ENCODE assay signal across 14 cellular contexts in genomic region chr11:65538232-65538914, GRCh38. TPM values are rescaled to one million over a fixed set of nuclear protein-coding genes. Genes with fewer than 3 reads are reported as not detected.
DNase-seq lines count a peak whose midpoint lies in the region; ATAC-seq and TF ChIP-seq lines count a peak whose summit lies in the region.
"Had no signal": no experiment of that assay in that cellular context is flagged by ENCODE, and none has a peak within 500 bp of the region (broad histone marks: within the 10 kb centered on the region; RNA-seq: fewer than 3 reads in every experiment).

No MANE protein-coding gene starts in this region.

- H3K27ac Mint-ChIP-seq in activated T-cell treated with anti-CD3 and anti-CD28 coated beads, Interleukin-2, amount 50 U/mL, for 72 hours = no peak overlapping the region
- peak overlapping the region; percentile 85 for H3K27ac Mint-ChIP-seq in stimulated activated effector memory CD8-positive, alpha-beta T cell treated with anti-CD3 and anti-CD28 coated beads, Interleukin-12 subunit alpha, Interleukin-12 subunit beta, amount 100 ng/mL, for 72 hours
- H3K27ac Mint-ChIP-seq in chondrocyte (ENCODE audit: unreplicated experiment) = no peak overlapping the region
- H3K27ac Mint-ChIP-seq: activated naive CD4-positive, alpha-beta T cell treated with anti-CD3 and anti-CD28 coated beads for 36 hours had no signal

- H3K27me3 ChIP-seq in iPS-15b (ENCODE audit: control insufficient read depth, insufficient read depth, low read length) = peaks cover 20% of the 10 kb centered on the region

- peak overlapping the region; percentile 77 for H3K4me3 ChIP-seq in iPS-15b (ENCODE audit: low read depth, low read length)

- peaks cover 25% of the 10 kb centered on the region for H3K4me1 Mint-ChIP-seq in activated T-cell treated with anti-CD3 and anti-CD28 coated beads, Interleukin-2, amount 50 U/mL, for 72 hours (ENCODE audit: low read depth)
- peaks cover 26% of the 10 kb centered on the region for H3K4me1 Mint-ChIP-seq in stimulated activated effector memory CD8-positive, alpha-beta T cell treated with anti-CD3 and anti-CD28 coated beads, Interleukin-12 subunit alpha, Interleukin-12 subunit beta, amount 100 ng/mL, for 72 hours
- H3K4me1 Mint-ChIP-seq in chondrocyte (ENCODE audit: low read depth) = peaks cover 24% of the 10 kb centered on the region

- no peaks in the 10 kb centered on the region for H3K27me3 Mint-ChIP-seq in activated T-cell treated with anti-CD3 and anti-CD28 coated beads, Interleukin-2, amount 50 U/mL, for 72 hours (ENCODE audit: low read depth)
- H3K27me3 Mint-ChIP-seq in chondrocyte (ENCODE audit: low read depth) = no peaks in the 10 kb centered on the region

- no peak for DNase-seq in activated T-cell treated with anti-CD3 and anti-CD28 coated beads, Interleukin-2, amount 50 U/mL, for 72 hours
- no peak for DNase-seq in activated T-cell treated with anti-CD3 and anti-CD28 coated beads, Interleukin-2, amount 50 U/mL, for 1 hour
- DNase-seq in stimulated activated effector memory CD8-positive, alpha-beta T cell treated with anti-CD3 and anti-CD28 coated beads, Interleukin-12 subunit alpha, Interleukin-12 subunit beta, amount 100 ng/mL, for 72 hours (ENCODE audit: low spot score in 2 of 2) = no peak
- no peak for DNase-seq in chondrocyte (ENCODE audit: low spot score)
- no peak for DNase-seq in NCI-H2081 (lab: John Stamatoyannopoulos, UW)
- DNase-seq: activated CD4-positive, alpha-beta T cell treated with anti-CD3 and anti-CD28 coated beads, Interleukin-2, amount 50 U/mL, for 4 hours; activated naive CD4-positive, alpha-beta T cell treated with anti-CD3 and anti-CD28 coated beads for 36 hours; central memory CD4-positive, alpha-beta T cell; erythroblast; GOT3; occipital lobe had no signal

- no peaks in the 10 kb centered on the region for H3K9me3 Mint-ChIP-seq in activated T-cell treated with anti-CD3 and anti-CD28 coated beads, Interleukin-2, amount 50 U/mL, for 72 hours
- no peaks in the 10 kb centered on the region for H3K9me3 Mint-ChIP-seq in stimulated activated effector memory CD8-positive, alpha-beta T cell treated with anti-CD3 and anti-CD28 coated beads, Interleukin-12 subunit alpha, Interleukin-12 subunit beta, amount 100 ng/mL, for 72 hours
- no peaks in the 10 kb centered on the region for H3K9me3 Mint-ChIP-seq in chondrocyte (ENCODE audit: low read depth)
- H3K9me3 Mint-ChIP-seq: activated naive CD4-positive, alpha-beta T cell treated with anti-CD3 and anti-CD28 coated beads for 36 hours had no signal

- H3K9me3 ChIP-seq in iPS-15b (ENCODE audit: control insufficient read depth, insufficient read depth, low read length) = no peaks in the 10 kb centered on the region

- no peak for TF ChIP-seq CTCF in chondrocyte (IDR thresholded peaks at IDR 0.05)

- peaks cover 2 to 9% of the 10 kb centered on the region in 2 donors for H3K36me3 Mint-ChIP-seq in activated T-cell treated with anti-CD3 and anti-CD28 coated beads, Interleukin-2, amount 50 U/mL, for 72 hours (ENCODE audit: insufficient read depth in 2 of 2)
- peaks cover 76% of the 10 kb centered on the region for H3K36me3 Mint-ChIP-seq in stimulated activated effector memory CD8-positive, alpha-beta T cell treated with anti-CD3 and anti-CD28 coated beads, Interleukin-12 subunit alpha, Interleukin-12 subunit beta, amount 100 ng/mL, for 72 hours
- H3K36me3 Mint-ChIP-seq in chondrocyte (ENCODE audit: low read depth) = peaks cover 10% of the 10 kb centered on the region

- H3K9ac ChIP-seq in iPS-15b (ENCODE audit: low read depth, low read length) = no peak overlapping the region

- H3K4me3 Mint-ChIP-seq in activated T-cell treated with anti-CD3 and anti-CD28 coated beads, Interleukin-2, amount 50 U/mL, for 72 hours = peak overlapping the region; percentile 21 to 40
- peak overlapping the region; percentile 22 for H3K4me3 Mint-ChIP-seq in stimulated activated effector memory CD8-positive, alpha-beta T cell treated with anti-CD3 and anti-CD28 coated beads, Interleukin-12 subunit alpha, Interleukin-12 subunit beta, amount 100 ng/mL, for 72 hours
- no peak overlapping the region for H3K4me3 Mint-ChIP-seq in chondrocyte (ENCODE audit: unreplicated experiment)

- no peaks in the 10 kb centered on the region for H3K4me1 ChIP-seq in iPS-15b (ENCODE audit: control insufficient read depth, insufficient read depth, low read length)

- H3K36me3 ChIP-seq in iPS-15b (ENCODE audit: control insufficient read depth, insufficient read depth, low read length) = peaks cover 24% of the 10 kb centered on the region

- ATAC-seq in activated T-cell treated with anti-CD3 and anti-CD28 coated beads, Interleukin-2, amount 50 U/mL, for 72 hours (replicated peaks in 1 of 2) = no peak
- ATAC-seq in stimulated activated effector memory CD8-positive, alpha-beta T cell treated with anti-CD3 and anti-CD28 coated beads, Interleukin-12 subunit alpha, Interleukin-12 subunit beta, amount 100 ng/mL, for 72 hours = no peak
- ATAC-seq in GM21619 (IDR thresholded peaks at IDR 0.05; ENCODE audit: unreplicated experiment) = no peak

TF ChIP-seq in PFSK-1, 5 proteins besides CTCF, POLR2A, EP300 and RAD21:
- peak; percentile 59; the same call in 1 of the 2 replicates for TF ChIP-seq POLR2AphosphoS5 (IDR thresholded peaks at IDR 0.05; ENCODE audit: low read depth, low read length)
- no peak for TF ChIP-seq REST (IDR thresholded peaks at IDR 0.05; ENCODE audit: insufficient read depth in 1 of 2, low read depth in 2 of 2, low read length in 2 of 2)

RNA-seq across cellular contexts. Expression of gene SCYL1, which starts 13.5 kb away (rescaled TPM):
- 10 to 100 TPM; 77.9 to 83.4 TPM for total RNA-seq in activated T-cell treated with anti-CD3 and anti-CD28 coated beads, Interleukin-2, amount 50 U/mL, for 72 hours
- 192 TPM for polyA plus RNA-seq in PFSK-1 (2012; ENCODE audit: insufficient read length, low read depth)
- total RNA-seq in chondrocyte = 108 to 123 TPM (median 120 TPM) in 3 replicates

RNA-seq across cellular contexts. Expression of gene LTBP3, which starts 19.8 kb away (rescaled TPM):
- total RNA-seq in activated T-cell treated with anti-CD3 and anti-CD28 coated beads, Interleukin-2, amount 50 U/mL, for 72 hours = 100 to 1,000 TPM; 106 TPM
- 121 TPM for polyA plus RNA-seq in PFSK-1 (2012; ENCODE audit: insufficient read length, low read depth)
- total RNA-seq in chondrocyte = 264 to 272 TPM (median 271 TPM) in 3 replicates

RNA-seq across cellular contexts. Expression of gene ZNRD2, which starts 31.9 kb away (rescaled TPM):
- 10 to 100 TPM; 23.5 to 25.1 TPM for total RNA-seq in activated T-cell treated with anti-CD3 and anti-CD28 coated beads, Interleukin-2, amount 50 U/mL, for 72 hours
- polyA plus RNA-seq in PFSK-1 (2012; ENCODE audit: insufficient read length, low read depth) = 111 TPM
- total RNA-seq in chondrocyte = 26.4 to 32.1 TPM (median 28.1 TPM) in 3 replicates

RNA-seq across cellular contexts. Expression of gene FAM89B, which starts 34.0 kb away (rescaled TPM):
- 10 to 100 TPM; 21.4 to 26.7 TPM for total RNA-seq in activated T-cell treated with anti-CD3 and anti-CD28 coated beads, Interleukin-2, amount 50 U/mL, for 72 hours
- polyA plus RNA-seq in PFSK-1 (2012; ENCODE audit: insufficient read length, low read depth) = 29.0 TPM
- total RNA-seq in chondrocyte = 84.8 to 91.9 TPM (median 86.8 TPM) in 3 replicates

RNA-seq across cellular contexts. Expression of gene EHBP1L1, which starts 37.5 kb away (rescaled TPM):
- 100 to 1,000 TPM in 1 of 2 donors, 10 to 100 TPM in 1; 93.9 to 113 TPM for total RNA-seq in activated T-cell treated with anti-CD3 and anti-CD28 coated beads, Interleukin-2, amount 50 U/mL, for 72 hours
- polyA plus RNA-seq in PFSK-1 (2012; ENCODE audit: insufficient read length, low read depth) = 49.1 TPM
- 28.1 to 82.0 TPM (median 81.3 TPM) in 3 replicates for total RNA-seq in chondrocyte
